In the genomic region with DNA sequence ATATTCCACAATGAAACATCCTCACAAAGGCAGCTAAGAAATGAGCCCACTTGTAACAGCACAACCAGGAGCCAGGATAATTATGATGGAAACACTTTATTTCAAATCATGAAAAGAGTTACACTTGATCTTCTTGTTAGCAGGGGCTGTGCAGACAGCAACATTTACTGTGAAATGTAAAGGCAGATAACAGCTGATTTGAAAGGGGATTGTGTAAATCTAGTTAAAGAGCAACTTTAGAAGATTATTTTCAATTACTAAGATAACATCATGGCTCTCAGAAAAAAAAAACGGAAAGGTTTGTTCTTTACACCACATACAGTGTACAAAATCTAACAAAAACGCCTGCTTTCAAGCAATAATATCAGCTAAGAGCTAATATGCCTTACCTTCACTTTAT, we compare ENCODE assay signal across 12 cellular contexts. TPM values are rescaled to one million over a fixed set of nuclear protein-coding genes. Genes with fewer than 3 reads are reported as not detected.
DNase-seq lines count a peak whose midpoint lies in the region; ATAC-seq and TF ChIP-seq lines count a peak whose summit lies in the region.
"Had no signal": no experiment of that assay in that cellular context is flagged by ENCODE, and none has a peak within 500 bp of the region (broad histone marks: within the 10 kb centered on the region; RNA-seq: fewer than 3 reads in every experiment).

No MANE protein-coding gene starts in this region.

- peaks cover 47% of the 10 kb centered on the region for H3K4me1 Mint-ChIP-seq in endodermal cell
- peaks cover 24% of the 10 kb centered on the region for H3K4me1 Mint-ChIP-seq in GM23338

- intact Hi-C loops in sigmoid colon (cut with DNase I) (no loop called here), right lobe of liver (cut with DNase I) (no loop called here)

- peak overlapping the region; percentile 6 for H3K27ac Mint-ChIP-seq in endodermal cell
- H3K27ac Mint-ChIP-seq in GM23338, result no peak overlapping the region
- H3K27ac Mint-ChIP-seq: CD14-positive monocyte; CD8-positive, alpha-beta T cell had no signal

- H3K4me3 Mint-ChIP-seq in endodermal cell (peak overlapping the region; percentile 12), GM23338 (no peak overlapping the region)
- H3K4me3 Mint-ChIP-seq: CD14-positive monocyte; CD8-positive, alpha-beta T cell had no signal

- H3F3A ChIP-seq in GM23338 (replicated peaks; ENCODE audit: low read depth), result no peaks in the 10 kb centered on the region

- TF ChIP-seq POLR2A in sigmoid colon (IDR thresholded peaks at IDR 0.05) (no peak), right lobe of liver (IDR thresholded peaks at IDR 0.05) (no peak)

- H3K36me3 ChIP-seq in HAP-1 (replicated peaks) (no peaks in the 10 kb centered on the region), endodermal cell (ENCODE audit: control insufficient read depth, insufficient read depth, low read length) (no peaks in the 10 kb centered on the region), sigmoid colon (no peaks in the 10 kb centered on the region), GM23338 (ENCODE audit: insufficient read depth) (no peaks in the 10 kb centered on the region), right lobe of liver (no peaks in the 10 kb centered on the region)

- in situ Hi-C loops in HAP-1 (cut with MboI; ENCODE audit: low sequenced_read_pairs), result no loop called here

- no peaks in the 10 kb centered on the region for H3K9me3 Mint-ChIP-seq in endodermal cell
- no peaks in the 10 kb centered on the region for H3K9me3 Mint-ChIP-seq in GM23338
- H3K9me3 Mint-ChIP-seq: CD8-positive, alpha-beta T cell had no signal

- H3K36me3 Mint-ChIP-seq in endodermal cell (ENCODE audit: low read depth) (no peaks in the 10 kb centered on the region), GM23338 (ENCODE audit: low read depth) (no peaks in the 10 kb centered on the region)
- H3K36me3 Mint-ChIP-seq: CD14-positive monocyte; CD8-positive, alpha-beta T cell had no signal

- H3K4me3 ChIP-seq in HAP-1, result no peak overlapping the region
- H3K4me3 ChIP-seq in endodermal cell (ENCODE audit: low read length), result peak overlapping the region; percentile 12
- H3K4me3 ChIP-seq in sigmoid colon, result no peak overlapping the region
- no peak overlapping the region for H3K4me3 ChIP-seq in GM23338
- H3K4me3 ChIP-seq in right lobe of liver, result no peak overlapping the region

- WGBS in endodermal cell (ENCODE audit: insufficient coverage in 1 of 2, insufficient read length in 1 of 2), 2 experiments, result 47 to 80% methylated on average over 1 to 2 of the region's 2 CpGs
- 53 to 60% methylated on average over 2 of the region's 2 CpGs for WGBS in sigmoid colon, 2 donors
- 33% methylated on average over 2 of the region's 2 CpGs for WGBS in right lobe of liver (ENCODE audit: insufficient coverage, low coverage, low lambda C conversion rate, missing lambda C conversion rate)

- H3K4me1 ChIP-seq in HAP-1 (peaks cover 24% of the 10 kb centered on the region), endodermal cell (ENCODE audit: control insufficient read depth, insufficient read depth, low read length) (peaks cover 32% of the 10 kb centered on the region), sigmoid colon (peaks cover 0 to 82% (median 72%) of the 10 kb centered on the region in 4 donors), GM23338 (ENCODE audit: insufficient read depth) (peaks cover 11% of the 10 kb centered on the region), right lobe of liver (no peaks in the 10 kb centered on the region)

- H3K27me3 Mint-ChIP-seq in endodermal cell (ENCODE audit: insufficient read depth) (peaks cover 28% of the 10 kb centered on the region), GM23338 (ENCODE audit: insufficient read depth, low read depth, poor library complexity) (no peaks in the 10 kb centered on the region)

- no peak for TF ChIP-seq CTCF in endodermal cell (conservative IDR thresholded peaks at IDR 0.05)
- no peak for TF ChIP-seq CTCF in sigmoid colon (IDR thresholded peaks at IDR 0.05)
- no peak for TF ChIP-seq CTCF in GM23338 (conservative IDR thresholded peaks at IDR 0.05; ENCODE audit: low read depth in 2 of 2)
- TF ChIP-seq CTCF in right lobe of liver (IDR thresholded peaks at IDR 0.05), result no peak

- H3K4me2 ChIP-seq in GM23338, result no peak overlapping the region

- TF ChIP-seq EP300 in sigmoid colon (IDR thresholded peaks at IDR 0.05), result no peak

- H3K27me3 ChIP-seq in HAP-1 (ENCODE audit: low read depth) (no peaks in the 10 kb centered on the region), endodermal cell (ENCODE audit: control insufficient read depth, insufficient read depth, low read length, poor library complexity, severe bottlenecking) (peaks cover 47% of the 10 kb centered on the region), sigmoid colon (no peaks in the 10 kb centered on the region), GM23338 (ENCODE audit: insufficient read depth) (no peaks in the 10 kb centered on the region), right lobe of liver (no peaks in the 10 kb centered on the region)

- H3K27ac ChIP-seq in endodermal cell (ENCODE audit: low read depth, low read length), result no peak overlapping the region
- H3K27ac ChIP-seq in sigmoid colon, result peak overlapping the region; percentile 15 to 82 (median 72)
- H3K27ac ChIP-seq in GM23338 (ENCODE audit: low read depth), result no peak overlapping the region
- H3K27ac ChIP-seq in right lobe of liver, result no peak overlapping the region
- H3K27ac ChIP-seq: 22Rv1 had no signal

- no peak overlapping the region for H2AFZ ChIP-seq in GM23338

- peak overlapping the region; percentile 5 for H3K9ac ChIP-seq in endodermal cell (ENCODE audit: extremely low read depth, low read length, poor library complexity, severe bottlenecking)

- H3K9me2 ChIP-seq in GM23338 (ENCODE audit: insufficient read depth), result no peaks in the 10 kb centered on the region

- H3K79me2 ChIP-seq in GM23338 (replicated peaks; ENCODE audit: insufficient read depth), result no peaks in the 10 kb centered on the region

- DNase-seq in DMS79 (lab: John Stamatoyannopoulos, UW), result peak; percentile 65
- no peak for DNase-seq in DMS79 treated with DMSO at 0.1 percent for 48 hours (lab: John Stamatoyannopoulos, UW)
- DNase-seq in HAP-1 (ENCODE audit: low spot score in 2 of 2), result peak; percentile 17 to 66
- no peak for DNase-seq in endodermal cell
- DNase-seq in sigmoid colon, result no peak
- DNase-seq in GM23338 (ENCODE audit: low spot score), result no peak
- DNase-seq in right lobe of liver, result no peak
- DNase-seq: Caco-2; CD8-positive, alpha-beta T cell had no signal

- H4K20me1 ChIP-seq in GM23338 (replicated peaks; ENCODE audit: insufficient read depth), result no peaks in the 10 kb centered on the region

- H3K9me3 ChIP-seq in HAP-1 (no peaks in the 10 kb centered on the region), endodermal cell (ENCODE audit: control insufficient read depth, low read length) (no peaks in the 10 kb centered on the region), sigmoid colon (no peaks in the 10 kb centered on the region), right lobe of liver (no peaks in the 10 kb centered on the region)
- H3K9me3 ChIP-seq: Caco-2 had no signal

- ATAC-seq in GM23338 (no peak), right lobe of liver (no peak)
- ATAC-seq: CD8-positive, alpha-beta T cell; HCT116 had no signal

RNA-seq across cellular contexts. Expression of a gene that starts 22.4 kb away (rescaled TPM):
- total RNA-seq in endodermal cell (under 1 TPM in 1 of 2 donors, not detected in 1; 0.33 TPM), sigmoid colon (10 to 100 TPM; 11.1 to 20.2 (median 15.0) TPM), right lobe of liver (under 1 TPM in 2 of 6 experiments, not detected in 4; 0.07 to 0.16 TPM)
- polyA plus RNA-seq in endodermal cell (2013, experiment 1 of 2), result 2.2 TPM
- 2.9 TPM for polyA plus RNA-seq in endodermal cell (2013, experiment 2 of 2)
- polyA plus RNA-seq in sigmoid colon (1 to 10 TPM in 2 of 3 donors, under 1 TPM in 1; 0.23 to 1.5 (median 1.2) TPM), GM23338 (2016; fragmentation: Nextera tagmentation; extraction: Ambion mirVana) (0.54 and 0.81 TPM in 2 replicates)
- 0.66 and 2.1 TPM in 2 replicates for total RNA-seq in GM23338 (2014; rRNA removed; shearing (Covaris generic))
- total RNA-seq: CD8-positive, alpha-beta T cell had no signal

Comparison
In these comparisons a context has a peak if more than half of its experiments do, and no peak if none do; other contexts are left out.
1. DNase-seq: peak in DMS79 (single experiment) and HAP-1 (2 of 2); none in DMS79 treated with DMSO at 0.1 percent for 48 hours (single experiment), endodermal cell (single experiment), sigmoid colon (single experiment), GM23338 (single experiment) and right lobe of liver (0 of 3).
2. H3K27ac ChIP-seq: peak in sigmoid colon (4 of 4); none in endodermal cell (single experiment), GM23338 (single experiment) and right lobe of liver (0 of 3).